Comparison of ENCODE assay signal across 21 cellular contexts in genomic region chr2:224663322-224663721, GRCh38. TPM values are rescaled to one million over a fixed set of nuclear protein-coding genes. Genes with fewer than 3 reads are reported as not detected.
"Had no signal": no experiment of that assay in that cellular context is flagged by ENCODE, and none has a peak within 500 bp of the region (broad histone marks: within the 10 kb centered on the region; RNA-seq: fewer than 3 reads in every experiment).

No MANE protein-coding gene starts in this region.

RNA-seq across cellular contexts. Expression of gene CCDC195, which starts 52.8 kb away (rescaled TPM):
- total RNA-seq: activated naive CD4-positive, alpha-beta T cell treated with anti-CD3 and anti-CD28 coated beads for 36 hours; activated naive CD4-positive, alpha-beta T cell treated with anti-CD3 and anti-CD28 coated beads, Interleukin-2, amount 50 U/mL, for 72 hours; activated naive CD8-positive, alpha-beta T cell treated with anti-CD3 and anti-CD28 coated beads for 36 hours; activated naive CD8-positive, alpha-beta T cell treated with anti-CD3 and anti-CD28 coated beads, Interleukin-2, amount 10 ng/mL, durations not matched to agents 7 days and 5 days; activated T-cell treated with anti-CD3 and anti-CD28 coated beads, Interleukin-2, amount 50 U/mL, for 4 hours; activated T-cell treated with anti-CD3 and anti-CD28 coated beads, Interleukin-2, amount 50 U/mL, for 72 hours; activated T-helper 1 cell treated with anti-CD3 and anti-CD28 coated beads, Interleukin-12 subunit alpha, Interleukin-12 subunit beta, Interleukin-2, Interleukin-4 antibody, amounts not matched to agents 30 ng/mL and 10 ng/mL and 1 ng/mL, durations not matched to agents 14 hours and 24 hours and 36 hours; activated T-helper 17 cell treated with anti-CD3 and anti-CD28 coated beads, Interleukin-2, amount 50 U/mL, for 72 hours; activated T-helper 2 cell treated with anti-CD3 and anti-CD28 coated beads, Interferon-gamma antibody, Interleukin-2, Interleukin-4, amounts not matched to agents 10 μg/mL and 5 μg/mL and 100 μg/mL, durations not matched to agents 14 hours and 24 hours and 36 hours; adrenal gland; aorta; ascending aorta; astrocyte; body of pancreas; breast epithelium; bronchial epithelial cell; cardiac muscle cell; cardiac septum; cerebellum; chondrocyte had no signal
- polyA plus RNA-seq: adipose tissue, adrenal gland, aorta, cardiac muscle cell had no signal
